Comparison of ENCODE assay signal across 31 cellular contexts in the genomic region with DNA sequence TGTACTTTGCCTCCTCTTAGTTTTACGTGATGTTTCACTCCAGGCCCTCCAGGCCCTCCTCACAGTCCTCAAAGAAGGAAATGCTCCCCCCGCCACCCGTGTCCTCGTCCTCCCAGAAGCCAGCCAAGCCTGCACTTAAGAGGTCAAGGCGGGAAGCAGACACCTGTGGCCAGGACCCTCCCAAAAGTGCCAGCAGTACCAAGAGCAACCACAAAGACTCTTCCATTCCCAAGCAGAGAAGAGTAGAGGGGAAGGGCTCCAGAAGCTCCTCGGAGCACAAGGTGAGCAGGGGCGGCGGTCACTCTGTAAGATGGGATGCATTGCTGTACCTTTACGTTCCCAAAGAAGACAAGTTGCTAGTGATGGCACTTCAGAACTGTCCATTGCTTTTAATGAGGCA.
"Had no signal": no experiment of that assay in that cellular context is flagged by ENCODE, and none has a peak within 500 bp of the region (broad histone marks: within the 10 kb centered on the region; RNA-seq: fewer than 3 reads in every experiment).

No MANE protein-coding gene starts in this region.

- H3K27ac Mint-ChIP-seq: activated CD4-positive, alpha-beta T cell treated with anti-CD3 and anti-CD28 coated beads, Interleukin-2, amount 10 ng/mL, durations not matched to agents 24 days and 14 days; activated CD8-positive, alpha-beta T cell treated with anti-CD3 and anti-CD28 coated beads, Interleukin-2, amount 10 ng/mL, durations not matched to agents 7 days and 5 days; activated naive CD4-positive, alpha-beta T cell treated with anti-CD3 and anti-CD28 coated beads, Interleukin-2, amount 10 ng/mL, durations not matched to agents 7 days and 5 days had no signal

- H3K36me3 ChIP-seq: MG63 had no signal

- H3K4me3 ChIP-seq: MG63, Peyer's patch had no signal

- ATAC-seq: activated CD8-positive, alpha-beta T cell treated with anti-CD3 and anti-CD28 coated beads, Interleukin-2, amount 10 ng/mL, durations not matched to agents 7 days and 5 days; PC-3; Right ventricle myocardium inferior had no signal

- H3K9me3 Mint-ChIP-seq: activated CD4-positive, alpha-beta T cell treated with anti-CD3 and anti-CD28 coated beads, Interleukin-2, amount 10 ng/mL, durations not matched to agents 24 days and 14 days; activated naive CD4-positive, alpha-beta T cell treated with anti-CD3 and anti-CD28 coated beads, Interleukin-2, amount 10 ng/mL, durations not matched to agents 7 days and 5 days; activated naive CD8-positive, alpha-beta T cell treated with anti-CD3 and anti-CD28 coated beads for 36 hours; activated T-cell treated with anti-CD3 and anti-CD28 coated beads, Interleukin-2, amount 50 U/mL, for 24 hours had no signal

- H3K27me3 ChIP-seq: brain microvascular endothelial cell, MG63, Peyer's patch had no signal

- H3K4me1 Mint-ChIP-seq: activated naive CD4-positive, alpha-beta T cell treated with anti-CD3 and anti-CD28 coated beads, Interleukin-2, amount 10 ng/mL, durations not matched to agents 7 days and 5 days had no signal

- H3K4me3 Mint-ChIP-seq: activated CD4-positive, alpha-beta T cell treated with anti-CD3 and anti-CD28 coated beads, Interleukin-2, amount 10 ng/mL, durations not matched to agents 24 days and 14 days; activated CD8-positive, alpha-beta T cell treated with anti-CD3 and anti-CD28 coated beads, Interleukin-2, amount 10 ng/mL, durations not matched to agents 7 days and 5 days; activated naive CD4-positive, alpha-beta T cell treated with anti-CD3 and anti-CD28 coated beads, Interleukin-2, amount 10 ng/mL, durations not matched to agents 7 days and 5 days; activated naive CD8-positive, alpha-beta T cell treated with anti-CD3 and anti-CD28 coated beads for 36 hours; activated T-cell treated with anti-CD3 and anti-CD28 coated beads, Interleukin-2, amount 50 U/mL, for 24 hours had no signal

- H3K27me3 Mint-ChIP-seq: activated CD4-positive, alpha-beta T cell treated with anti-CD3 and anti-CD28 coated beads, Interleukin-2, amount 10 ng/mL, durations not matched to agents 24 days and 14 days; activated naive CD4-positive, alpha-beta T cell treated with anti-CD3 and anti-CD28 coated beads, Interleukin-2, amount 10 ng/mL, durations not matched to agents 7 days and 5 days; activated naive CD8-positive, alpha-beta T cell treated with anti-CD3 and anti-CD28 coated beads for 36 hours; activated T-cell treated with anti-CD3 and anti-CD28 coated beads, Interleukin-2, amount 50 U/mL, for 24 hours had no signal

- H3K27ac ChIP-seq: brain microvascular endothelial cell, Peyer's patch, WERI-Rb-1 had no signal

- DNase-seq: activated CD4-positive, alpha-beta T cell treated with anti-CD3 and anti-CD28 coated beads, Interleukin-2, amount 10 ng/mL, durations not matched to agents 24 days and 14 days; activated CD4-positive, alpha-beta T cell treated with anti-CD3 and anti-CD28 coated beads, Interleukin-2, amount 50 U/mL, for 48 hours; activated CD8-positive, alpha-beta T cell treated with anti-CD3 and anti-CD28 coated beads, Interleukin-2, amount 10 ng/mL, durations not matched to agents 7 days and 5 days; activated gamma-delta T cell treated with Interleukin-2 at 50 U/mL for 16 hours; activated naive CD4-positive, alpha-beta T cell treated with anti-CD3 and anti-CD28 coated beads, Interleukin-2, amount 10 ng/mL, durations not matched to agents 7 days and 5 days; activated naive CD8-positive, alpha-beta T cell treated with anti-CD3 and anti-CD28 coated beads for 36 hours; activated T-cell treated with anti-CD3 and anti-CD28 coated beads, Interleukin-2, amount 50 U/mL, for 24 hours; amniotic stem cell; aorta; brain microvascular endothelial cell; central memory CD4-positive, alpha-beta T cell; Kasumi-1; KG1; MG63; NCI-H1048; NCI-H1105 treated with DMSO at 0.1 percent for 48 hours; NCI-H1436; NCI-H1694; NCI-H1930; NCI-H2081 treated with DMSO at 0.1 percent for 48 hours; NCI-H345; NCI-H524 treated with DMSO at 0.1 percent for 48 hours; PC-3; Peyer's patch; RPMI8226; SW 1271; T-helper 1 cell; T-helper 2 cell; T-helper 9 cell; WERI-Rb-1 had no signal
